In the genomic region with DNA sequence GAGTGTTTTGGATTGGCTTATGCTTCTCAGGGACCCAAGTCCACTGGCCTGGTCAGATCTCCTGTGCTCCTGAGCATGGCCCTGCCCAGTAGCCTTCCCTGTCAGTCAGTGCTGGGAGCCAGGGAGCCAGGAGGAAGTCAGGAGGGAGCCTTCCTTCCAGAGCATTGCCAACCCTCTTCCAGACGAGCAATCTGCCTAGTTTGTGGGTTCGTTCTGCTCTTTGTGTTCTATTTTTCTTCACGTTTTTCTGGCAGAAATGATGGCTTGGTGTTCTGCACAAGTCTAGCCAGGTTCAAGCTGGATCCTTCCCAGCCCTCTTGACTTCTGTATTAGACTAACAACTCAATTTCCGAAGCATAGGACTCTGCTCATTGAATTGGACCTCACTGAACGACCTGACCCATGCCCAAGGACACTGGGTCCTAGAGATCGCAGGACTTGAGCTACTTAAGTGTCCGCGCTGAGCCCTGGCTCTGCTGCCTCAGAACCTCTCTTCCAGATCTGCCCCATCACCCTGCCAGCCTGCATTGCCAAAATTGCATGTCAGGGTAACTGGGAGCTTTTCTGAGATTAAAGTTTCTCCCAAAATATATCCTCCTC, we compare ENCODE assay signal across 1 cellular context.
TF ChIP-seq lines count a peak whose summit lies in the region.

No MANE protein-coding gene starts in this region.

TF ChIP-seq in GM23338, 12 proteins besides CTCF, POLR2A, EP300 and RAD21 (continued from another document):
- TF ChIP-seq, protein P1, sequence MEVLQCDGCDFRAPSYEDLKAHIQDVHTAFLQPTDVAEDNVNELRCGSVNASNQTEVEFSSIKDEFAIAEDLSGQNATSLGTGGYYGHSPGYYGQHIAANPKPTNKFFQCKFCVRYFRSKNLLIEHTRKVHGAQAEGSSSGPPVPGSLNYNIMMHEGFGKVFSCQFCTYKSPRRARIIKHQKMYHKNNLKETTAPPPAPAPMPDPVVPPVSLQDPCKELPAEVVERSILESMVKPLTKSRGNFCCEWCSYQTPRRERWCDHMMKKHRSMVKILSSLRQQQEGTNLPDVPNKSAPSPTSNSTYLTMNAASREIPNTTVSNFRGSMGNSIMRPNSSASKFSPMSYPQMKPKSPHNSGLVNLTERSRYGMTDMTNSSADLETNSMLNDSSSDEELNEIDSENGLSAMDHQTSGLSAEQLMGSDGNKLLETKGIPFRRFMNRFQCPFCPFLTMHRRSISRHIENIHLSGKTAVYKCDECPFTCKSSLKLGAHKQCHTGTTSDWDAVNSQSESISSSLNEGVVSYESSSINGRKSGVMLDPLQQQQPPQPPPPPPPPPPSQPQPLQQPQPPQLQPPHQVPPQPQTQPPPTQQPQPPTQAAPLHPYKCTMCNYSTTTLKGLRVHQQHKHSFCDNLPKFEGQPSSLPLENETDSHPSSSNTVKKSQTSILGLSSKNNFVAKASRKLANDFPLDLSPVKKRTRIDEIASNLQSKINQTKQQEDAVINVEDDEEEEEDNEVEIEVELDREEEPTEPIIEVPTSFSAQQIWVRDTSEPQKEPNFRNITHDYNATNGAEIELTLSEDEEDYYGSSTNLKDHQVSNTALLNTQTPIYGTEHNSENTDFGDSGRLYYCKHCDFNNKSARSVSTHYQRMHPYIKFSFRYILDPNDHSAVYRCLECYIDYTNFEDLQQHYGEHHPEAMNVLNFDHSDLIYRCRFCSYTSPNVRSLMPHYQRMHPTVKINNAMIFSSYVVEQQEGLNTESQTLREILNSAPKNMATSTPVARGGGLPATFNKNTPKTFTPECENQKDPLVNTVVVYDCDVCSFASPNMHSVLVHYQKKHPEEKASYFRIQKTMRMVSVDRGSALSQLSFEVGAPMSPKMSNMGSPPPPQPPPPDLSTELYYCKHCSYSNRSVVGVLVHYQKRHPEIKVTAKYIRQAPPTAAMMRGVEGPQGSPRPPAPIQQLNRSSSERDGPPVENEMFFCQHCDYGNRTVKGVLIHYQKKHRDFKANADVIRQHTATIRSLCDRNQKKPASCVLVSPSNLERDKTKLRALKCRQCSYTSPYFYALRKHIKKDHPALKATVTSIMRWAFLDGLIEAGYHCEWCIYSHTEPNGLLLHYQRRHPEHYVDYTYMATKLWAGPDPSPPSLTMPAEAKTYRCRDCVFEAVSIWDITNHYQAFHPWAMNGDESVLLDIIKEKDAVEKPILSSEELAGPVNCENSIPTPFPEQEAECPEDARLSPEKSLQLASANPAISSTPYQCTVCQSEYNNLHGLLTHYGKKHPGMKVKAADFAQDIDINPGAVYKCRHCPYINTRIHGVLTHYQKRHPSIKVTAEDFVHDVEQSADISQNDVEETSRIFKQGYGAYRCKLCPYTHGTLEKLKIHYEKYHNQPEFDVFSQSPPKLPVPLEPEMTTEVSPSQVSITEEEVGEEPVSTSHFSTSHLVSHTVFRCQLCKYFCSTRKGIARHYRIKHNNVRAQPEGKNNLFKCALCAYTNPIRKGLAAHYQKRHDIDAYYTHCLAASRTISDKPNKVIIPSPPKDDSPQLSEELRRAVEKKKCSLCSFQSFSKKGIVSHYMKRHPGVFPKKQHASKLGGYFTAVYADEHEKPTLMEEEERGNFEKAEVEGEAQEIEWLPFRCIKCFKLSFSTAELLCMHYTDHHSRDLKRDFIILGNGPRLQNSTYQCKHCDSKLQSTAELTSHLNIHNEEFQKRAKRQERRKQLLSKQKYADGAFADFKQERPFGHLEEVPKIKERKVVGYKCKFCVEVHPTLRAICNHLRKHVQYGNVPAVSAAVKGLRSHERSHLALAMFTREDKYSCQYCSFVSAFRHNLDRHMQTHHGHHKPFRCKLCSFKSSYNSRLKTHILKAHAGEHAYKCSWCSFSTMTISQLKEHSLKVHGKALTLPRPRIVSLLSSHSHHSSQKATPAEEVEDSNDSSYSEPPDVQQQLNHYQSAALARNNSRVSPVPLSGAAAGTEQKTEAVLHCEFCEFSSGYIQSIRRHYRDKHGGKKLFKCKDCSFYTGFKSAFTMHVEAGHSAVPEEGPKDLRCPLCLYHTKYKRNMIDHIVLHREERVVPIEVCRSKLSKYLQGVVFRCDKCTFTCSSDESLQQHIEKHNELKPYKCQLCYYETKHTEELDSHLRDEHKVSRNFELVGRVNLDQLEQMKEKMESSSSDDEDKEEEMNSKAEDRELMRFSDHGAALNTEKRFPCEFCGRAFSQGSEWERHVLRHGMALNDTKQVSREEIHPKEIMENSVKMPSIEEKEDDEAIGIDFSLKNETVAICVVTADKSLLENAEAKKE (CRISPR knock-in tag; IDR thresholded peaks at IDR 0.05) = no peak
- TF ChIP-seq, protein P2, sequence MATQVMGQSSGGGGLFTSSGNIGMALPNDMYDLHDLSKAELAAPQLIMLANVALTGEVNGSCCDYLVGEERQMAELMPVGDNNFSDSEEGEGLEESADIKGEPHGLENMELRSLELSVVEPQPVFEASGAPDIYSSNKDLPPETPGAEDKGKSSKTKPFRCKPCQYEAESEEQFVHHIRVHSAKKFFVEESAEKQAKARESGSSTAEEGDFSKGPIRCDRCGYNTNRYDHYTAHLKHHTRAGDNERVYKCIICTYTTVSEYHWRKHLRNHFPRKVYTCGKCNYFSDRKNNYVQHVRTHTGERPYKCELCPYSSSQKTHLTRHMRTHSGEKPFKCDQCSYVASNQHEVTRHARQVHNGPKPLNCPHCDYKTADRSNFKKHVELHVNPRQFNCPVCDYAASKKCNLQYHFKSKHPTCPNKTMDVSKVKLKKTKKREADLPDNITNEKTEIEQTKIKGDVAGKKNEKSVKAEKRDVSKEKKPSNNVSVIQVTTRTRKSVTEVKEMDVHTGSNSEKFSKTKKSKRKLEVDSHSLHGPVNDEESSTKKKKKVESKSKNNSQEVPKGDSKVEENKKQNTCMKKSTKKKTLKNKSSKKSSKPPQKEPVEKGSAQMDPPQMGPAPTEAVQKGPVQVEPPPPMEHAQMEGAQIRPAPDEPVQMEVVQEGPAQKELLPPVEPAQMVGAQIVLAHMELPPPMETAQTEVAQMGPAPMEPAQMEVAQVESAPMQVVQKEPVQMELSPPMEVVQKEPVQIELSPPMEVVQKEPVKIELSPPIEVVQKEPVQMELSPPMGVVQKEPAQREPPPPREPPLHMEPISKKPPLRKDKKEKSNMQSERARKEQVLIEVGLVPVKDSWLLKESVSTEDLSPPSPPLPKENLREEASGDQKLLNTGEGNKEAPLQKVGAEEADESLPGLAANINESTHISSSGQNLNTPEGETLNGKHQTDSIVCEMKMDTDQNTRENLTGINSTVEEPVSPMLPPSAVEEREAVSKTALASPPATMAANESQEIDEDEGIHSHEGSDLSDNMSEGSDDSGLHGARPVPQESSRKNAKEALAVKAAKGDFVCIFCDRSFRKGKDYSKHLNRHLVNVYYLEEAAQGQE (IDR thresholded peaks at IDR 0.05; ENCODE audit: unreplicated experiment) = no peak
- TF ChIP-seq, protein P3, sequence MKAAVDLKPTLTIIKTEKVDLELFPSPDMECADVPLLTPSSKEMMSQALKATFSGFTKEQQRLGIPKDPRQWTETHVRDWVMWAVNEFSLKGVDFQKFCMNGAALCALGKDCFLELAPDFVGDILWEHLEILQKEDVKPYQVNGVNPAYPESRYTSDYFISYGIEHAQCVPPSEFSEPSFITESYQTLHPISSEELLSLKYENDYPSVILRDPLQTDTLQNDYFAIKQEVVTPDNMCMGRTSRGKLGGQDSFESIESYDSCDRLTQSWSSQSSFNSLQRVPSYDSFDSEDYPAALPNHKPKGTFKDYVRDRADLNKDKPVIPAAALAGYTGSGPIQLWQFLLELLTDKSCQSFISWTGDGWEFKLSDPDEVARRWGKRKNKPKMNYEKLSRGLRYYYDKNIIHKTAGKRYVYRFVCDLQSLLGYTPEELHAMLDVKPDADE (IDR thresholded peaks at IDR 0.05) = no peak
- TF ChIP-seq STAT1 (IDR thresholded peaks at IDR 0.05; ENCODE audit: unreplicated experiment) = no peak
- TF ChIP-seq JUNB (IDR thresholded peaks at IDR 0.05; ENCODE audit: unreplicated experiment) = no peak
- TF ChIP-seq ZNF114 (CRISPR knock-in tag; IDR thresholded peaks at IDR 0.05) = no peak
- TF ChIP-seq EZH2phosphoT487 (IDR thresholded peaks at IDR 0.05; ENCODE audit: unreplicated experiment) = no peak
- TF ChIP-seq ZNF331 (CRISPR knock-in tag; IDR thresholded peaks at IDR 0.05; ENCODE audit: low read depth) = no peak
